8 cellular contexts compared by ENCODE assay signal in genomic region chr1:24910751-24911650, GRCh38. TPM values are rescaled to one million over a fixed set of nuclear protein-coding genes. Genes with fewer than 3 reads are reported as not detected.
DNase-seq lines count a peak whose midpoint lies in the region; ATAC-seq lines count a peak whose summit lies in the region.

No MANE protein-coding gene starts in this region.

- H3K27ac Mint-ChIP-seq in activated CD4-positive, alpha-beta memory T cell treated with anti-CD3 and anti-CD28 coated beads, Interleukin-2, amount 10 ng/mL, durations not matched to agents 7 days and 5 days, result peak overlapping the region; percentile 96

- H3K36me3 Mint-ChIP-seq in activated CD4-positive, alpha-beta memory T cell treated with anti-CD3 and anti-CD28 coated beads, Interleukin-2, amount 10 ng/mL, durations not matched to agents 7 days and 5 days (ENCODE audit: low read depth), result peaks cover 85% of the 10 kb centered on the region

- H3K4me3 Mint-ChIP-seq in activated CD4-positive, alpha-beta memory T cell treated with anti-CD3 and anti-CD28 coated beads, Interleukin-2, amount 10 ng/mL, durations not matched to agents 7 days and 5 days, result peak overlapping the region; percentile 48

- CTCF ChIA-PET in activated CD4-positive, alpha-beta memory T cell treated with anti-CD3 and anti-CD28 coated beads, Interleukin-2, amount 10 ng/mL, durations not matched to agents 7 days and 5 days (lab: Charles Lee), result interaction anchor here (0.6 to 1.6 kb wide), 7 partner anchors 22 to 223 kb away, joined by 3 to 5 read pairs (median 3); no protein-coding TSS in a partner anchor

- no peaks in the 10 kb centered on the region for H3K27me3 Mint-ChIP-seq in activated CD4-positive, alpha-beta memory T cell treated with anti-CD3 and anti-CD28 coated beads, Interleukin-2, amount 10 ng/mL, durations not matched to agents 7 days and 5 days

- peaks cover 76% of the 10 kb centered on the region for H3K4me1 Mint-ChIP-seq in activated CD4-positive, alpha-beta memory T cell treated with anti-CD3 and anti-CD28 coated beads, Interleukin-2, amount 10 ng/mL, durations not matched to agents 7 days and 5 days

- DNase-seq in HuH-7 (ENCODE audit: low spot score) (peak; percentile 77), OCI-M1 (lab: John Stamatoyannopoulos, UW) (no peak), RPMI8226 (no peak), NCI-H510A treated with DMSO at 0.1 percent for 48 hours (lab: John Stamatoyannopoulos, UW) (no peak), Right ventricle myocardium inferior (ENCODE audit: missing footprints) (no peak)
- peak; percentile 88 for DNase-seq in activated CD4-positive, alpha-beta memory T cell treated with anti-CD3 and anti-CD28 coated beads, Interleukin-2, amount 10 ng/mL, durations not matched to agents 7 days and 5 days
- DNase-seq in effector CD8-positive, alpha-beta T cell (lab: John Stamatoyannopoulos, UW), result peak; percentile 61
- DNase-seq in stimulated activated CD8-positive, alpha-beta memory T cell treated with anti-CD3 and anti-CD28 coated beads, Interleukin-15, amount 100 ng/mL, for 24 hours (ENCODE audit: low read depth), result peak; percentile 58

- intact Hi-C loops in Right ventricle myocardium inferior (cut with DNase I), result no loop called here

- H3K9me3 Mint-ChIP-seq in activated CD4-positive, alpha-beta memory T cell treated with anti-CD3 and anti-CD28 coated beads, Interleukin-2, amount 10 ng/mL, durations not matched to agents 7 days and 5 days, result no peaks in the 10 kb centered on the region

- POLR2A ChIA-PET in activated CD4-positive, alpha-beta memory T cell treated with anti-CD3 and anti-CD28 coated beads, Interleukin-2, amount 10 ng/mL, durations not matched to agents 7 days and 5 days (lab: Charles Lee), result interaction anchor here (0.7 to 5.7 kb wide), 13 partner anchors 8 to 188 kb away, joined by 3 to 128 read pairs (median 4); partner anchors contain the start of gene RUNX3

- ATAC-seq in Right ventricle myocardium inferior, result no peak

RNA-seq across cellular contexts. Expression of gene RUNX3, which starts 19.1 kb away (rescaled TPM):
- total RNA-seq in activated CD4-positive, alpha-beta memory T cell treated with anti-CD3 and anti-CD28 coated beads, Interleukin-2, amount 10 ng/mL, durations not matched to agents 7 days and 5 days, result 100 to 1,000 TPM; 177 to 183 TPM
- total RNA-seq in Right ventricle myocardium inferior, result 1.8 TPM

Comparison
In these comparisons a context has a peak if more than half of its experiments do, and no peak if none do; other contexts are left out.
1. DNase-seq: peak in HuH-7 (single experiment), activated CD4-positive, alpha-beta memory T cell treated with anti-CD3 and anti-CD28 coated beads, Interleukin-2, amount 10 ng/mL, durations not matched to agents 7 days and 5 days (single experiment), effector CD8-positive, alpha-beta T cell (single experiment) and stimulated activated CD8-positive, alpha-beta memory T cell treated with anti-CD3 and anti-CD28 coated beads, Interleukin-15, amount 100 ng/mL, for 24 hours (single experiment); none in OCI-M1 (single experiment), RPMI8226 (single experiment), NCI-H510A treated with DMSO at 0.1 percent for 48 hours (single experiment) and Right ventricle myocardium inferior (single experiment).
2. RNA of gene RUNX3, which starts 19.1 kb away (total RNA-seq): 177 to 183 TPM in activated CD4-positive, alpha-beta memory T cell treated with anti-CD3 and anti-CD28 coated beads, Interleukin-2, amount 10 ng/mL, durations not matched to agents 7 days and 5 days; 1.8 TPM in Right ventricle myocardium inferior (single experiment); every median in the first group is over 10 times any median in the second.